ENCODE assay signal across 28 cellular contexts in the genomic region with DNA sequence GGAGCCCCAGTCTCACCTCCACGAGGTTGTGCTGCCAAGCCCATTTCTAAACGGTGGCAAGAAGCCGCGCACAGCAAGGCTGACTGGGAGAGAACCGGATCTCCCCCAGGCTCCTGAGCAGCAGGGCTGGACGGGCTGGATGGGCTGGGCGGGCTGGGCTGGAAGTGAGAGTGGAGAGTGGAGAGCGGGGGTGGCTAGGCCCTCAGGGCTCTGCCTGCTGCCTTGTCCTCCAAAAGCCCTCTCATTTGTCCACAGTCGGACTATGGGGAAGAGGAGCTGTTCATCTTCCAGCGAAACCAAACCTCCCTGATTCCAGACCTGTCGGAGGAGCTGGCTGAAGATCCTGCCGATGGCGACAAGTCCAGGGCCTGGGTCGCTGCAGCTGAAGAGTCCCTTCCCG. TPM values are rescaled to one million over a fixed set of nuclear protein-coding genes. Genes with fewer than 3 reads are reported as not detected.
DNase-seq lines count a peak whose midpoint lies in the region; ATAC-seq, FAIRE-seq and TF ChIP-seq lines count a peak whose summit lies in the region.
"Had no signal": no experiment of that assay in that cellular context is flagged by ENCODE, and none has a peak within 500 bp of the region (broad histone marks: within the 10 kb centered on the region; RNA-seq: fewer than 3 reads in every experiment).

No MANE protein-coding gene starts in this region.

- H3K4me2 ChIP-seq in K562 (ENCODE audit: insufficient read depth, low read length): no peak overlapping the region
- no peak overlapping the region for H3K4me2 ChIP-seq in neuronal stem cell (ENCODE audit: insufficient read depth, low read length, poor library complexity, severe bottlenecking)
- H3K4me2 ChIP-seq: BLaER1 had no signal

- peak overlapping the region; percentile 23 for H4K8ac ChIP-seq in neuronal stem cell (ENCODE audit: low read depth, low read length)

- 44% methylated on average over 9 of the region's 15 CpGs for WGBS in K562 (ENCODE audit: insufficient coverage, low coverage, missing lambda C conversion rate)
- WGBS in neuronal stem cell (ENCODE audit: extremely low coverage in 2 of 2, insufficient read length in 2 of 2, insufficient replicate concordance in 1 of 2), 2 donors: no CpG with 5 or more reads among the region's 15 CpGs

- FAIRE-seq in K562 (lab: Jason Lieb, UNC): no peak
- FAIRE-seq: A204.1, D721Med, GM12878, GM12892, GM18507 had no signal

- H3K36me3 ChIP-seq in K562 (ENCODE audit: control insufficient read depth, insufficient read depth, low read length) (no peaks in the 10 kb centered on the region; the same call in 2 of the 3 replicates), neuronal stem cell (replicated peaks in 1 of 2; ENCODE audit: control insufficient read depth in 2 of 2, insufficient read depth in 2 of 2, low read length in 2 of 2) (no peaks in the 10 kb centered on the region)
- H3K36me3 ChIP-seq: BE2C, BLaER1 had no signal

- no peak overlapping the region for H4K91ac ChIP-seq in neuronal stem cell (ENCODE audit: low read depth, low read length, poor library complexity)

- BruUV-seq in K562 (replicated peaks; lab: Mats Ljungman, UMichigan): no TSS peak

- H3K23ac ChIP-seq in neuronal stem cell (ENCODE audit: low read depth, low read length, poor library complexity): no peak overlapping the region

- no peaks in the 10 kb centered on the region for H3K79me1 ChIP-seq in neuronal stem cell (ENCODE audit: low read depth, low read length)

- H2BK5ac ChIP-seq in neuronal stem cell (ENCODE audit: low read length): no peak overlapping the region

- no peak for TF ChIP-seq POLR2A in K562 (conservative IDR thresholded peaks at IDR 0.05)

- CTCF ChIA-PET in K562 (lab: Yijun Ruan, JAX; ENCODE audit: low intra/inter-chr PET ratio): no interaction called here

- H2AK5ac ChIP-seq in neuronal stem cell (ENCODE audit: low read depth, low read length): peak overlapping the region; percentile 83

- no peak for TF ChIP-seq CTCF in K562 (IDR thresholded peaks at IDR 0.05 in 2 of 3, conservative IDR thresholded peaks at IDR 0.05 in 1 of 3; ENCODE audit: insufficient read depth in 2 of 3, low read depth in 1 of 3, low read length in 3 of 3)

- no peak overlapping the region for H3K4ac ChIP-seq in neuronal stem cell (ENCODE audit: low read length)

- no peak for ATAC-seq in K562
- no peak for ATAC-seq in HG02840 (IDR thresholded peaks at IDR 0.05; ENCODE audit: low FRiP score, unreplicated experiment)
- ATAC-seq in HG03159 (IDR thresholded peaks at IDR 0.05; ENCODE audit: unreplicated experiment): no peak
- ATAC-seq: CD8-positive, alpha-beta T cell; GM12878 had no signal

- H2BK120ac ChIP-seq in neuronal stem cell (ENCODE audit: low read depth, low read length): no peak overlapping the region

- no peak overlapping the region for H3K14ac ChIP-seq in neuronal stem cell (ENCODE audit: low read length)

- POLR2A ChIA-PET in K562 (lab: Yijun Ruan, JAX): no interaction called here

- DNase-seq in ELF-1 (ENCODE audit: low read depth, low spot score): peak; percentile 78
- DNase-seq in K562 (ENCODE audit: extremely low read depth in 1 of 4, low spot score in 3 of 4): no peak
- peak; percentile 67 for DNase-seq in islet precursor cell
- no peak for DNase-seq in neuronal stem cell (ENCODE audit: low spot score)
- no peak for DNase-seq in epidermal melanocyte (ENCODE audit: insufficient read length, low spot score)
- DNase-seq in NCI-H526 treated with DMSO at 0.1 percent for 48 hours (lab: John Stamatoyannopoulos, UW): no peak
- DNase-seq: 8988T; ACHN; BE2C; C1 segment of cervical spinal cord; Caco-2; Calu3; CD4-positive, CD25-positive, alpha-beta regulatory T cell; CD8-positive, alpha-beta T cell; DMS79 treated with DMSO at 0.1 percent for 48 hours; GDM1 had no signal

- H3K79me2 ChIP-seq in K562 (ENCODE audit: control insufficient read depth, insufficient read depth, low read length): peaks cover 14% of the 10 kb centered on the region

- in situ Hi-C loops in K562 (cut with MboI): no loop called here

- H3K4me1 ChIP-seq in K562 (replicated peaks in 1 of 2; ENCODE audit: control insufficient read depth in 2 of 2, insufficient read depth in 2 of 2, low read length in 2 of 2) (peaks cover 0 to 18% of the 10 kb centered on the region in 2 experiments; a peak in 3 of 5 replicates), neuronal stem cell (ENCODE audit: control insufficient read depth in 2 of 2, insufficient read depth in 1 of 2, low read depth in 1 of 2, low read length in 2 of 2) (peaks cover 0 to 3% of the 10 kb centered on the region in 2 donors)
- H3K4me1 ChIP-seq: BE2C had no signal

- H3K18ac ChIP-seq in neuronal stem cell (ENCODE audit: low read length): no peak overlapping the region

- no peaks in the 10 kb centered on the region for H3K9me3 ChIP-seq in K562 (replicated peaks; ENCODE audit: control insufficient read depth, insufficient read depth, low read depth, low read length)
- no peaks in the 10 kb centered on the region for H3K9me3 ChIP-seq in neuronal stem cell (replicated peaks in 1 of 2; ENCODE audit: control insufficient read depth in 2 of 2, insufficient read depth in 1 of 2, low read depth in 1 of 2, low read length in 2 of 2)
- H3K9me3 ChIP-seq: BE2C, BLaER1, Caco-2 had no signal

- peak overlapping the region in 1 of 2 experiments; percentile 67; a peak in 2 of 4 replicates for H3K9ac ChIP-seq in K562 (ENCODE audit: insufficient read depth in 1 of 2, low read depth in 2 of 2, low read length in 2 of 2)
- H3K9ac ChIP-seq in neuronal stem cell (ENCODE audit: low read depth, low read length, poor library complexity): no peak overlapping the region
- H3K9ac ChIP-seq: BLaER1 had no signal

- intact Hi-C loops in K562 (cut with micrococcal nuclease): no loop called here

- H4K20me1 ChIP-seq in K562 (replicated peaks; ENCODE audit: control insufficient read depth, insufficient read depth, low read length): no peaks in the 10 kb centered on the region
- H4K20me1 ChIP-seq: BLaER1 had no signal

- no peak for TF ChIP-seq EP300 in K562 (IDR thresholded peaks at IDR 0.05; ENCODE audit: low read length)

- no peaks in the 10 kb centered on the region for H3K9me1 ChIP-seq in K562 (ENCODE audit: control insufficient read depth, insufficient read depth, low read length)

- H2BK12ac ChIP-seq in neuronal stem cell (ENCODE audit: low read length): no peak overlapping the region

- TF ChIP-seq RAD21 in K562 (CRISPR knock-in tag; conservative IDR thresholded peaks at IDR 0.05 in 1 of 2, IDR thresholded peaks at IDR 0.05 in 1 of 2): no peak

- H2BK15ac ChIP-seq in neuronal stem cell (ENCODE audit: low read length): peak overlapping the region; percentile 55

- H3K27ac ChIP-seq in K562 (ENCODE audit: extremely low read depth, low read depth, low read length) (no peak overlapping the region), neuronal stem cell (replicated peaks; ENCODE audit: low read length) (no peak overlapping the region)
- H3K27ac ChIP-seq: BLaER1 had no signal

- H3K4me3 ChIP-seq in K562 (no peak overlapping the region), neuronal stem cell (ENCODE audit: low read length in 2 of 2) (peak overlapping the region in 1 of 2 donors; percentile 36)
- H3K4me3 ChIP-seq: BLaER1, GM12878 had no signal

- H3K27me3 ChIP-seq in K562 (ENCODE audit: control insufficient read depth in 2 of 2, insufficient read depth in 2 of 2, low read length in 2 of 2): no peaks in the 10 kb centered on the region
- H3K27me3 ChIP-seq in neuronal stem cell (ENCODE audit: control insufficient read depth in 3 of 3, insufficient read depth in 3 of 3, low read depth in 1 of 3, low read length in 3 of 3): no peaks in the 10 kb centered on the region
- H3K27me3 ChIP-seq: BE2C, BLaER1 had no signal

- H2AFZ ChIP-seq in K562 (ENCODE audit: low read depth, low read length): 0 out of 2 replicates have a peak overlapping the region, but pooled peaks have one; percentile 16
- no peak overlapping the region for H2AFZ ChIP-seq in neuronal stem cell (ENCODE audit: low read length)

RNA-seq across cellular contexts. Expression of a gene that starts 3.2 kb away (rescaled TPM):
- total RNA-seq in K562 (2011; cell fraction: chromatin; rRNA removed; ENCODE audit: low replicate concordance): 0.19 TPM in 1 of 2 replicates, not detected in the other
- 0.33 and 0.39 TPM in 2 replicates for total RNA-seq in K562 (2011; cell fraction: nucleolus; rRNA removed)
- total RNA-seq in K562 (2011; cell fraction: nucleoplasm; rRNA removed): 0.15 TPM in 2 replicates
- total RNA-seq in K562 (2014; rRNA removed): not detected in 2 replicates
- total RNA-seq in K562 (2014; rRNA removed; fragmentation: Illumina TruSeq; extraction: Trizol): not detected in 2 replicates
- not detected in 2 replicates for total RNA-seq in K562 (2015; rRNA removed; fragmentation: Illumina TruSeq; extraction: Trizol)
- not detected in 2 replicates for total RNA-seq in K562 (2021)
- polyA plus RNA-seq in K562 (2011; rRNA removed): 0.04 and 0.11 TPM in 2 replicates
- polyA plus RNA-seq in K562 (2011; cell fraction: cytosol; rRNA removed): 0.07 and 0.10 TPM in 2 replicates
- polyA plus RNA-seq in K562 (2011; cell fraction: nucleus; rRNA removed): 0.07 and 0.40 TPM in 2 replicates
- polyA plus RNA-seq in K562 (2012): 0.16 and 0.26 TPM in 2 replicates
- 0.10 TPM in 1 of 2 replicates, not detected in the other for polyA plus RNA-seq in K562 (2014; fragmentation: Illumina TruSeq; extraction: Trizol)
- not detected for polyA plus RNA-seq in K562 (2014; fragmentation: Nextera tagmentation; extraction: Ambion mirVana)
- 0.12 TPM in 1 of 2 replicates, not detected in the other for polyA plus RNA-seq in K562 (2014; rRNA removed)
- not detected in 2 replicates for polyA minus RNA-seq in K562 (2011; rRNA and poly(A)+ RNA removed)
- not detected in 2 replicates for polyA minus RNA-seq in K562 (2011; cell fraction: cytosol; rRNA and poly(A)+ RNA removed)
- 0.33 TPM in 1 of 2 replicates, not detected in the other for polyA minus RNA-seq in K562 (2011; cell fraction: nucleus; rRNA and poly(A)+ RNA removed)
- 0.29 TPM for polyA plus RNA-seq in neuronal stem cell (2013, experiment 1 of 2)
- polyA plus RNA-seq in neuronal stem cell (2013, experiment 2 of 2): 0.17 TPM
- total RNA-seq: CD4-positive, CD25-positive, alpha-beta regulatory T cell; CD8-positive, alpha-beta T cell; G401 had no signal

RNA-seq across cellular contexts. Expression of a gene that starts 3.5 kb away (rescaled TPM):
- total RNA-seq in K562 (2011; cell fraction: chromatin; rRNA removed; ENCODE audit: low replicate concordance): 131 and 242 TPM in 2 replicates
- 131 and 135 TPM in 2 replicates for total RNA-seq in K562 (2011; cell fraction: nucleolus; rRNA removed)
- total RNA-seq in K562 (2011; cell fraction: nucleoplasm; rRNA removed): 120 and 128 TPM in 2 replicates
- total RNA-seq in K562 (2014; rRNA removed) (21.5 and 21.9 TPM in 2 replicates), K562 (2014; rRNA removed; fragmentation: Illumina TruSeq; extraction: Trizol) (8.0 and 12.0 TPM in 2 replicates), K562 (2015; rRNA removed; fragmentation: Illumina TruSeq; extraction: Trizol) (14.8 and 15.6 TPM in 2 replicates), K562 (2021) (22.1 and 25.7 TPM in 2 replicates)
- polyA plus RNA-seq in K562 (2011; rRNA removed) (17.2 and 21.5 TPM in 2 replicates), K562 (2014; fragmentation: Illumina TruSeq; extraction: Trizol) (9.3 and 11.4 TPM in 2 replicates), K562 (2014; fragmentation: Nextera tagmentation; extraction: Ambion mirVana) (under 1 TPM; 0.43 to 0.66 TPM), K562 (2014; rRNA removed) (23.4 and 23.7 TPM in 2 replicates)
- 15.2 and 18.4 TPM in 2 replicates for polyA plus RNA-seq in K562 (2011; cell fraction: cytosol; rRNA removed)
- 68.8 and 84.5 TPM in 2 replicates for polyA plus RNA-seq in K562 (2011; cell fraction: nucleus; rRNA removed)
- 11.9 and 13.9 TPM in 2 replicates for polyA plus RNA-seq in K562 (2012)
- polyA minus RNA-seq in K562 (2011; rRNA and poly(A)+ RNA removed): 29.5 and 35.6 TPM in 2 replicates
- 11.2 and 13.6 TPM in 2 replicates for polyA minus RNA-seq in K562 (2011; cell fraction: cytosol; rRNA and poly(A)+ RNA removed)
- 34.1 and 41.4 TPM in 2 replicates for polyA minus RNA-seq in K562 (2011; cell fraction: nucleus; rRNA and poly(A)+ RNA removed)
- 10.9 TPM for polyA plus RNA-seq in neuronal stem cell (2013, experiment 1 of 2)
- 11.0 TPM for polyA plus RNA-seq in neuronal stem cell (2013, experiment 2 of 2)

RNA-seq across cellular contexts. Expression of a gene that starts 29.4 kb away (rescaled TPM):
- 16.3 and 42.5 TPM in 2 replicates for total RNA-seq in K562 (2011; cell fraction: chromatin; rRNA removed; ENCODE audit: low replicate concordance)
- total RNA-seq in K562 (2011; cell fraction: nucleolus; rRNA removed): 25.9 and 29.5 TPM in 2 replicates
- 22.4 and 27.7 TPM in 2 replicates for total RNA-seq in K562 (2011; cell fraction: nucleoplasm; rRNA removed)
- total RNA-seq in K562 (2014; rRNA removed) (8.5 and 8.9 TPM in 2 replicates), K562 (2014; rRNA removed; fragmentation: Illumina TruSeq; extraction: Trizol) (3.5 and 3.8 TPM in 2 replicates), K562 (2015; rRNA removed; fragmentation: Illumina TruSeq; extraction: Trizol) (5.3 and 8.0 TPM in 2 replicates), K562 (2021) (16.4 and 20.8 TPM in 2 replicates)
- polyA plus RNA-seq in K562 (2011; rRNA removed) (4.5 and 7.4 TPM in 2 replicates), K562 (2014; fragmentation: Illumina TruSeq; extraction: Trizol) (5.3 and 8.5 TPM in 2 replicates), K562 (2014; fragmentation: Nextera tagmentation; extraction: Ambion mirVana) (under 1 TPM; 0.80 to 0.84 TPM), K562 (2014; rRNA removed) (7.0 and 12.1 TPM in 2 replicates)
- 7.7 and 11.0 TPM in 2 replicates for polyA plus RNA-seq in K562 (2011; cell fraction: cytosol; rRNA removed)
- 12.9 and 18.2 TPM in 2 replicates for polyA plus RNA-seq in K562 (2011; cell fraction: nucleus; rRNA removed)
- polyA plus RNA-seq in K562 (2012): 5.2 and 7.5 TPM in 2 replicates
- polyA minus RNA-seq in K562 (2011; rRNA and poly(A)+ RNA removed): 4.9 and 5.7 TPM in 2 replicates
- 4.1 and 7.2 TPM in 2 replicates for polyA minus RNA-seq in K562 (2011; cell fraction: cytosol; rRNA and poly(A)+ RNA removed)
- polyA minus RNA-seq in K562 (2011; cell fraction: nucleus; rRNA and poly(A)+ RNA removed): 5.7 and 7.8 TPM in 2 replicates
- polyA plus RNA-seq in neuronal stem cell (2013, experiment 1 of 2): 5.5 TPM
- polyA plus RNA-seq in neuronal stem cell (2013, experiment 2 of 2): 5.4 TPM

RNA-seq across cellular contexts. Expression of a gene that starts 44.2 kb away (rescaled TPM):
- total RNA-seq in K562 (2011; cell fraction: chromatin; rRNA removed; ENCODE audit: low replicate concordance): 12.3 and 32.4 TPM in 2 replicates
- 30.5 and 32.1 TPM in 2 replicates for total RNA-seq in K562 (2011; cell fraction: nucleolus; rRNA removed)
- 19.6 TPM in 2 replicates for total RNA-seq in K562 (2011; cell fraction: nucleoplasm; rRNA removed)
- total RNA-seq in K562 (2014; rRNA removed) (35.7 and 37.0 TPM in 2 replicates), K562 (2014; rRNA removed; fragmentation: Illumina TruSeq; extraction: Trizol) (5.9 and 8.6 TPM in 2 replicates), K562 (2015; rRNA removed; fragmentation: Illumina TruSeq; extraction: Trizol) (13.7 and 13.8 TPM in 2 replicates), K562 (2021) (33.1 and 34.9 TPM in 2 replicates)
- polyA plus RNA-seq in K562 (2011; rRNA removed) (14.6 and 20.1 TPM in 2 replicates), K562 (2014; fragmentation: Illumina TruSeq; extraction: Trizol) (10.1 and 14.7 TPM in 2 replicates), K562 (2014; fragmentation: Nextera tagmentation; extraction: Ambion mirVana) (1 to 10 TPM; 1.4 to 1.9 TPM), K562 (2014; rRNA removed) (37.6 and 39.9 TPM in 2 replicates)
- polyA plus RNA-seq in K562 (2011; cell fraction: cytosol; rRNA removed): 25.7 and 57.0 TPM in 2 replicates
- polyA plus RNA-seq in K562 (2011; cell fraction: nucleus; rRNA removed): 28.9 and 31.1 TPM in 2 replicates
- polyA plus RNA-seq in K562 (2012): 18.7 and 22.2 TPM in 2 replicates
- 4.1 and 5.1 TPM in 2 replicates for polyA minus RNA-seq in K562 (2011; rRNA and poly(A)+ RNA removed)
- polyA minus RNA-seq in K562 (2011; cell fraction: cytosol; rRNA and poly(A)+ RNA removed): 7.0 and 11.2 TPM in 2 replicates
- 10.1 and 11.6 TPM in 2 replicates for polyA minus RNA-seq in K562 (2011; cell fraction: nucleus; rRNA and poly(A)+ RNA removed)
- 24.6 TPM for polyA plus RNA-seq in neuronal stem cell (2013, experiment 1 of 2)
- 25.4 TPM for polyA plus RNA-seq in neuronal stem cell (2013, experiment 2 of 2)

RNA-seq across cellular contexts. Expression of a gene that starts 50.6 kb away (rescaled TPM):
- total RNA-seq in K562 (2011; cell fraction: chromatin; rRNA removed; ENCODE audit: low replicate concordance): not detected in 2 replicates
- total RNA-seq in K562 (2011; cell fraction: nucleolus; rRNA removed): not detected in 2 replicates
- total RNA-seq in K562 (2011; cell fraction: nucleoplasm; rRNA removed): not detected in 2 replicates
- total RNA-seq in K562 (2014; rRNA removed) (not detected in 2 replicates), K562 (2014; rRNA removed; fragmentation: Illumina TruSeq; extraction: Trizol) (not detected in 2 replicates), K562 (2015; rRNA removed; fragmentation: Illumina TruSeq; extraction: Trizol) (not detected in 2 replicates), K562 (2021) (not detected in 2 replicates)
- polyA plus RNA-seq in K562 (2011; rRNA removed) (not detected in 2 replicates), K562 (2014; fragmentation: Illumina TruSeq; extraction: Trizol) (not detected in 2 replicates), K562 (2014; fragmentation: Nextera tagmentation; extraction: Ambion mirVana) (not detected), K562 (2014; rRNA removed) (not detected in 2 replicates)
- polyA plus RNA-seq in K562 (2011; cell fraction: cytosol; rRNA removed): not detected in 2 replicates
- polyA plus RNA-seq in K562 (2011; cell fraction: nucleus; rRNA removed): 0.21 TPM in 1 of 2 replicates, not detected in the other
- polyA plus RNA-seq in K562 (2012): not detected in 2 replicates
- not detected in 2 replicates for polyA minus RNA-seq in K562 (2011; rRNA and poly(A)+ RNA removed)
- not detected in 2 replicates for polyA minus RNA-seq in K562 (2011; cell fraction: cytosol; rRNA and poly(A)+ RNA removed)
- not detected in 2 replicates for polyA minus RNA-seq in K562 (2011; cell fraction: nucleus; rRNA and poly(A)+ RNA removed)
- polyA plus RNA-seq in neuronal stem cell (2013, experiment 1 of 2): 0.81 TPM
- 0.47 TPM for polyA plus RNA-seq in neuronal stem cell (2013, experiment 2 of 2)
- total RNA-seq: A673, Caco-2, Calu3, G401, GM12878 had no signal
- polyA plus RNA-seq: AG04450; CD14-positive monocyte; CD4-positive, CD25-positive, alpha-beta regulatory T cell; GM12878 had no signal

Comparison
In these comparisons a context has a peak if more than half of its experiments do, and no peak if none do; other contexts are left out.
1. DNase-seq: peak in ELF-1 (single experiment) and islet precursor cell (single experiment); none in K562 (0 of 4), neuronal stem cell (single experiment), epidermal melanocyte (single experiment) and NCI-H526 treated with DMSO at 0.1 percent for 48 hours (single experiment).